Comparison of ENCODE assay signal across 27 cellular contexts in genomic region chr12:12887471-12887870, GRCh38. TPM values are rescaled to one million over a fixed set of nuclear protein-coding genes. Genes with fewer than 3 reads are reported as not detected.
"Had no signal": no experiment of that assay in that cellular context is flagged by ENCODE, and none has a peak within 500 bp of the region (broad histone marks: within the 10 kb centered on the region; RNA-seq: fewer than 3 reads in every experiment).

No MANE protein-coding gene starts in this region.

- H3K4me3 Mint-ChIP-seq: activated naive CD8-positive, alpha-beta T cell; natural killer cell treated with Interleukin-12 subunit alpha and Interleukin-12 subunit beta and Interleukin-15 and Interleukin-18, amount 100 ng/mL, for 72 hours; stimulated activated naive CD8-positive, alpha-beta T cell treated with anti-CD3 and anti-CD28 coated beads, Interleukin-15, Interleukin-2, amounts not matched to agents 100 ng/mL and 50 ng/mL, for 24 hours had no signal

- H3K27ac Mint-ChIP-seq: activated naive CD8-positive, alpha-beta T cell; activated T-helper 2 cell treated with anti-CD3 and anti-CD28 coated beads, Interferon-gamma antibody, Interleukin-2, Interleukin-4, amounts not matched to agents 10 μg/mL and 5 μg/mL and 100 μg/mL, durations not matched to agents 14 hours and 24 hours and 36 hours; natural killer cell treated with Interleukin-12 subunit alpha and Interleukin-12 subunit beta and Interleukin-15 and Interleukin-18, amount 100 ng/mL, for 72 hours; stimulated activated naive CD8-positive, alpha-beta T cell treated with anti-CD3 and anti-CD28 coated beads, Interleukin-15, Interleukin-2, amounts not matched to agents 100 ng/mL and 50 ng/mL, for 24 hours had no signal

- H3K9me3 ChIP-seq: adrenal gland, ascending aorta, ovary, tibial artery had no signal

- H3K4me1 ChIP-seq: ascending aorta had no signal

- H3K36me3 ChIP-seq: adrenal gland, ascending aorta, ovary, tibial artery had no signal

- H3K9me3 Mint-ChIP-seq: activated T-helper 2 cell treated with anti-CD3 and anti-CD28 coated beads, Interferon-gamma antibody, Interleukin-2, Interleukin-4, amounts not matched to agents 10 μg/mL and 5 μg/mL and 100 μg/mL, durations not matched to agents 14 hours and 24 hours and 36 hours; natural killer cell treated with Interleukin-12 subunit alpha and Interleukin-12 subunit beta and Interleukin-15 and Interleukin-18, amount 100 ng/mL, for 72 hours; stimulated activated naive CD8-positive, alpha-beta T cell treated with anti-CD3 and anti-CD28 coated beads, Interleukin-15, Interleukin-2, amounts not matched to agents 100 ng/mL and 50 ng/mL, for 24 hours had no signal

- DNase-seq: activated CD4-positive, alpha-beta T cell treated with anti-CD3 and anti-CD28 coated beads for 1 hour; activated CD4-positive, alpha-beta T cell treated with anti-CD3 and anti-CD28 coated beads, Interleukin-2, amount 50 U/mL, for 1 hour; activated naive CD4-positive, alpha-beta T cell; activated T-cell treated with anti-CD3 and anti-CD28 coated beads, Interleukin-2, amount 50 U/mL, for 1 hour; adrenal gland; brain microvascular endothelial cell; caudate nucleus; effector memory CD4-positive, alpha-beta T cell; glutamatergic neuron; kidney glomerular epithelial cell; left ventricle myocardium superior; mammary epithelial cell; midbrain; ovary; right cardiac atrium; stimulated activated CD4-positive, alpha-beta T cell treated with anti-CD3 and anti-CD28 coated beads, Interleukin-12 subunit alpha, Interleukin-12 subunit beta, amount 100 ng/mL, for 4 hours; stimulated activated CD4-positive, alpha-beta T cell treated with anti-CD3 and anti-CD28 coated beads, Interleukin-4, amount 100 ng/mL, for 4 hours; substantia nigra; T-helper 9 cell; tibial artery had no signal

- H3K4me3 ChIP-seq: adrenal gland, ascending aorta, hepatocyte, ovary, tibial artery had no signal

- ATAC-seq: esophagus mucosa; left ventricle myocardium superior; natural killer cell treated with Interleukin-12 subunit alpha and Interleukin-12 subunit beta and Interleukin-15 and Interleukin-18, amount 100 ng/mL, for 72 hours; right cardiac atrium had no signal

- H3K27me3 ChIP-seq: adrenal gland, ascending aorta, brain microvascular endothelial cell, hepatocyte, ovary, tibial artery had no signal

- H3K36me3 Mint-ChIP-seq: activated naive CD8-positive, alpha-beta T cell; natural killer cell treated with Interleukin-12 subunit alpha and Interleukin-12 subunit beta and Interleukin-15 and Interleukin-18, amount 100 ng/mL, for 72 hours had no signal

- H3K27ac ChIP-seq: adrenal gland, ascending aorta, brain microvascular endothelial cell, hepatocyte, ovary, tibial artery had no signal

RNA-seq across cellular contexts. Expression of gene GPRC5A, which starts 3.9 kb away (rescaled TPM):
- total RNA-seq: activated T-helper 2 cell treated with anti-CD3 and anti-CD28 coated beads, Interferon-gamma antibody, Interleukin-2, Interleukin-4, amounts not matched to agents 10 μg/mL and 5 μg/mL and 100 μg/mL, durations not matched to agents 14 hours and 24 hours and 36 hours; natural killer cell treated with Interleukin-12 subunit alpha and Interleukin-12 subunit beta and Interleukin-15 and Interleukin-18, amount 100 ng/mL, for 72 hours had no signal
